In genomic region chr10:10658157-10658556, GRCh38 we compare ENCODE assay signal across 25 cellular contexts.
DNase-seq lines count a peak whose midpoint lies in the region; ATAC-seq and TF ChIP-seq lines count a peak whose summit lies in the region.
"Had no signal": no experiment of that assay in that cellular context is flagged by ENCODE, and none has a peak within 500 bp of the region (broad histone marks: within the 10 kb centered on the region; RNA-seq: fewer than 3 reads in every experiment).

No MANE protein-coding gene starts in this region.

- TF ChIP-seq POLR2A in gastroesophageal sphincter (IDR thresholded peaks at IDR 0.05), result no peak

- peak overlapping the region in 2 of 4 donors; percentile 22 to 35 for H3K27ac ChIP-seq in gastroesophageal sphincter
- H3K27ac ChIP-seq: spleen had no signal

- DNase-seq in H4 (ENCODE audit: low spot score) (peak; percentile 48), MV-4-11 (lab: John Stamatoyannopoulos, UW) (peak; percentile 65), astrocyte of the spinal cord (ENCODE audit: low read depth, low spot score) (peak; percentile 13), NCI-H2171 (lab: John Stamatoyannopoulos, UW) (no peak), SHP77 (lab: John Stamatoyannopoulos, UW) (no peak), dermis blood vessel endothelial cell (no peak), hippocampal formation (lab: John Stamatoyannopoulos, UW) (no peak)
- DNase-seq: activated CD4-positive, alpha-beta T cell treated with anti-CD3 and anti-CD28 coated beads, Interleukin-2, amount 50 U/mL, for 1 hour; CD8-positive, alpha-beta T cell; DMS53; GF-D8; GOT3; mucosa of descending colon; NCI-H1105 treated with DMSO at 0.1 percent for 48 hours; NCI-H2081 treated with DMSO at 0.1 percent for 48 hours; NCI-H510A treated with DMSO at 0.1 percent for 48 hours; SHP77 treated with DMSO at 0.1 percent for 48 hours; spleen; stimulated activated CD4-positive, alpha-beta T cell treated with anti-CD3 and anti-CD28 coated beads, Interleukin-4, amount 100 ng/mL, for 24 hours; stimulated activated naive CD8-positive, alpha-beta T cell treated with anti-CD3 and anti-CD28 coated beads, Interleukin-15, amount 100 ng/mL, for 72 hours; T-helper 1 cell; trophoblast cell had no signal

- no peak overlapping the region for H3K4me3 ChIP-seq in astrocyte of the spinal cord (ENCODE audit: low read depth, low read length)
- H3K4me3 ChIP-seq in gastroesophageal sphincter, result no peak overlapping the region
- H3K4me3 ChIP-seq: mucosa of descending colon, spleen had no signal

- peak; percentile 68 for ATAC-seq in gastroesophageal sphincter
- ATAC-seq: activated T-helper 17 cell treated with anti-CD3 and anti-CD28 coated beads, Interleukin-2, amount 50 U/mL, for 72 hours; CD8-positive, alpha-beta T cell; left lobe of liver; mucosa of descending colon; stimulated activated naive CD8-positive, alpha-beta T cell treated with anti-CD3 and anti-CD28 coated beads, Interleukin-15, amount 100 ng/mL, for 72 hours had no signal

- no peaks in the 10 kb centered on the region for H3K36me3 ChIP-seq in gastroesophageal sphincter
- H3K36me3 ChIP-seq: spleen had no signal

- peaks cover 0 to 6% (median 0%) of the 10 kb centered on the region in 3 donors for H3K9me3 ChIP-seq in gastroesophageal sphincter
- H3K9me3 ChIP-seq: mucosa of descending colon, spleen had no signal

- peaks cover 4 to 21% (median 4%) of the 10 kb centered on the region in 3 donors for H3K4me1 ChIP-seq in gastroesophageal sphincter
- H3K4me1 ChIP-seq: spleen had no signal

- no peak for TF ChIP-seq EP300 in gastroesophageal sphincter (IDR thresholded peaks at IDR 0.05)

- in situ Hi-C loops in astrocyte of the spinal cord (cut with HindIII; ENCODE audit: low sequenced_read_pairs), result no loop called here

- H3K27me3 ChIP-seq in gastroesophageal sphincter, result no peaks in the 10 kb centered on the region

- TF ChIP-seq CTCF in astrocyte of the spinal cord (IDR thresholded peaks at IDR 0.05; ENCODE audit: low read depth, low read length) (no peak), gastroesophageal sphincter (IDR thresholded peaks at IDR 0.05) (no peak)

Comparison
In these comparisons a context has a peak if more than half of its experiments do, and no peak if none do; other contexts are left out.
1. DNase-seq: peak in H4 (single experiment), MV-4-11 (single experiment) and astrocyte of the spinal cord (single experiment); none in NCI-H2171 (single experiment), SHP77 (0 of 2), dermis blood vessel endothelial cell (single experiment) and hippocampal formation (0 of 2).